12 cellular contexts compared by ENCODE assay signal in the genomic region with DNA sequence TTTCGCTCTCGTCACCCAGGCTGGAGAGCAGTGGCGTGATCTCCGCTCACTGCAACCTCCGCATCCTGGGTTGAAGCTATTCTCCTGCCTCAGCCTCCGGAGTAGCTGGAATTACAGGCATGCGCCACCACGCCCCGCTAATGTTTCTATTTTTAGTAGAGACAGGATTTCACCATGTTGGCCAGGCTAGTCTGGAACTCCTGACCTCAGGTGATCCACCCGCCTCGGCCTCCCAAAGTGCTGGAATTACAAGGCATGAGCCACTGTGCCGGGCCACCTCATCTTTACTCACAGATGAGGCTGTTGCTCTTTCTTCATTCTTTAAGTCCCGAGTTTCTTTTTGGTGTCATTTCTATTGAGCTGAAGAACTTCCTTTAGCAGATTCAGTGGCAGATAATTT. TPM values are rescaled to one million over a fixed set of nuclear protein-coding genes. Genes with fewer than 3 reads are reported as not detected.
"Had no signal": no experiment of that assay in that cellular context is flagged by ENCODE, and none has a peak within 500 bp of the region (broad histone marks: within the 10 kb centered on the region; RNA-seq: fewer than 3 reads in every experiment).

No MANE protein-coding gene starts in this region.

RNA-seq across cellular contexts. Expression of a gene that starts 28.7 kb away (rescaled TPM):
- total RNA-seq: activated CD4-positive, alpha-beta memory T cell treated with anti-CD3 and anti-CD28 coated beads, Interleukin-2, amount 10 ng/mL, durations not matched to agents 7 days and 5 days; activated CD8-positive, alpha-beta memory T cell treated with anti-CD3 and anti-CD28 coated beads, Interleukin-2, amount 10 ng/mL, durations not matched to agents 7 days and 5 days; body of pancreas; gastroesophageal sphincter; heart left ventricle; left ventricle myocardium superior; neural crest cell; osteocyte; right cardiac atrium; skeletal muscle tissue; uterus had no signal

RNA-seq across cellular contexts. Expression of a gene that starts 35.2 kb away (rescaled TPM):
- total RNA-seq: gastroesophageal sphincter, left ventricle myocardium superior, mononuclear cell, neural crest cell, osteocyte, right cardiac atrium, skeletal muscle tissue had no signal
